ENCODE assay signal across 1 cellular context in genomic region chr12:47590771-47591368, GRCh38.
TF ChIP-seq lines count a peak whose summit lies in the region.

No MANE protein-coding gene starts in this region.

TF ChIP-seq in GM23338, 12 proteins besides CTCF, POLR2A, EP300 and RAD21 (continued from another document):
- no peak for TF ChIP-seq ZNF462 (CRISPR knock-in tag; IDR thresholded peaks at IDR 0.05)
- no peak for TF ChIP-seq EZH2 (IDR thresholded peaks at IDR 0.05; ENCODE audit: low read depth, unreplicated experiment)
- TF ChIP-seq, protein P1, sequence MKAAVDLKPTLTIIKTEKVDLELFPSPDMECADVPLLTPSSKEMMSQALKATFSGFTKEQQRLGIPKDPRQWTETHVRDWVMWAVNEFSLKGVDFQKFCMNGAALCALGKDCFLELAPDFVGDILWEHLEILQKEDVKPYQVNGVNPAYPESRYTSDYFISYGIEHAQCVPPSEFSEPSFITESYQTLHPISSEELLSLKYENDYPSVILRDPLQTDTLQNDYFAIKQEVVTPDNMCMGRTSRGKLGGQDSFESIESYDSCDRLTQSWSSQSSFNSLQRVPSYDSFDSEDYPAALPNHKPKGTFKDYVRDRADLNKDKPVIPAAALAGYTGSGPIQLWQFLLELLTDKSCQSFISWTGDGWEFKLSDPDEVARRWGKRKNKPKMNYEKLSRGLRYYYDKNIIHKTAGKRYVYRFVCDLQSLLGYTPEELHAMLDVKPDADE (IDR thresholded peaks at IDR 0.05): no peak
- no peak for TF ChIP-seq JUNB (IDR thresholded peaks at IDR 0.05; ENCODE audit: unreplicated experiment)
- TF ChIP-seq REST (IDR thresholded peaks at IDR 0.05; ENCODE audit: unreplicated experiment): no peak
- TF ChIP-seq NANOG (IDR thresholded peaks at IDR 0.05; ENCODE audit: borderline replicate concordance): no peak
- no peak for TF ChIP-seq STAT1 (IDR thresholded peaks at IDR 0.05; ENCODE audit: unreplicated experiment)
